Comparison of ENCODE assay signal across 17 cellular contexts in genomic region chr2:220259656-220260055, GRCh38.
"Had no signal": no experiment of that assay in that cellular context is flagged by ENCODE, and none has a peak within 500 bp of the region (broad histone marks: within the 10 kb centered on the region; RNA-seq: fewer than 3 reads in every experiment).

No MANE protein-coding gene starts in this region.

- H3K36me3 Mint-ChIP-seq: activated naive CD8-positive, alpha-beta T cell; naive thymus-derived CD4-positive, alpha-beta T cell; stimulated activated naive B cell treated with anti-CD40 and anti-IgM and Interleukin-4, amounts not matched to agents 10 μg/mL and 1 μg/mL and 100 μg/mL, for 72 hours; WTC11 had no signal

- H3K4me1 Mint-ChIP-seq: naive thymus-derived CD4-positive, alpha-beta T cell; stimulated activated naive B cell treated with anti-CD40 and anti-IgM and Interleukin-4, amounts not matched to agents 10 μg/mL and 1 μg/mL and 100 μg/mL, for 72 hours had no signal

- DNase-seq: activated CD4-positive, alpha-beta T cell treated with anti-CD3 and anti-CD28 coated beads for 48 hours; activated CD8-positive, alpha-beta memory T cell treated with anti-CD3 and anti-CD28 coated beads, Interleukin-2, amount 50 U/mL, for 4 hours; activated CD8-positive, alpha-beta T cell treated with anti-CD3 and anti-CD28 coated beads, Interleukin-2, amount 10 ng/mL, durations not matched to agents 7 days and 5 days; activated effector memory CD4-positive, alpha-beta T cell treated with anti-CD3 and anti-CD28 coated beads, Interleukin-2, amount 50 U/mL, for 16 hours; activated T-cell treated with anti-CD3 and anti-CD28 coated beads, Interleukin-2, amount 50 U/mL, for 48 hours; amniotic stem cell; caudate nucleus; esophagus squamous epithelium; hippocampal formation; left lung; mammary epithelial cell; naive thymus-derived CD4-positive, alpha-beta T cell; stimulated activated CD4-positive, alpha-beta T cell treated with anti-CD3 and anti-CD28 coated beads, Interleukin-4, amount 100 ng/mL, for 1 hour; stimulated activated naive B cell treated with anti-CD40 and anti-IgM and Interleukin-4, amounts not matched to agents 10 μg/mL and 1 μg/mL and 100 μg/mL, for 72 hours; thyroid gland had no signal

- H3K4me3 Mint-ChIP-seq: activated CD8-positive, alpha-beta T cell treated with anti-CD3 and anti-CD28 coated beads, Interleukin-2, amount 10 ng/mL, durations not matched to agents 7 days and 5 days; activated naive CD8-positive, alpha-beta T cell; naive thymus-derived CD4-positive, alpha-beta T cell; stimulated activated naive B cell treated with anti-CD40 and anti-IgM and Interleukin-4, amounts not matched to agents 10 μg/mL and 1 μg/mL and 100 μg/mL, for 72 hours; WTC11 had no signal

- H3K27me3 Mint-ChIP-seq: activated naive CD8-positive, alpha-beta T cell; naive thymus-derived CD4-positive, alpha-beta T cell; stimulated activated naive B cell treated with anti-CD40 and anti-IgM and Interleukin-4, amounts not matched to agents 10 μg/mL and 1 μg/mL and 100 μg/mL, for 72 hours had no signal

- ATAC-seq: activated CD8-positive, alpha-beta T cell treated with anti-CD3 and anti-CD28 coated beads, Interleukin-2, amount 10 ng/mL, durations not matched to agents 7 days and 5 days; left lung; naive thymus-derived CD4-positive, alpha-beta T cell; stimulated activated naive B cell treated with anti-CD40 and anti-IgM and Interleukin-4, amounts not matched to agents 10 μg/mL and 1 μg/mL and 100 μg/mL, for 72 hours; WTC11 had no signal

- H3K27ac Mint-ChIP-seq: activated CD8-positive, alpha-beta T cell treated with anti-CD3 and anti-CD28 coated beads, Interleukin-2, amount 10 ng/mL, durations not matched to agents 7 days and 5 days; activated naive CD8-positive, alpha-beta T cell; naive thymus-derived CD4-positive, alpha-beta T cell; stimulated activated naive B cell treated with anti-CD40 and anti-IgM and Interleukin-4, amounts not matched to agents 10 μg/mL and 1 μg/mL and 100 μg/mL, for 72 hours; WTC11 had no signal
